ENCODE assay signal across 15 cellular contexts in the genomic region with DNA sequence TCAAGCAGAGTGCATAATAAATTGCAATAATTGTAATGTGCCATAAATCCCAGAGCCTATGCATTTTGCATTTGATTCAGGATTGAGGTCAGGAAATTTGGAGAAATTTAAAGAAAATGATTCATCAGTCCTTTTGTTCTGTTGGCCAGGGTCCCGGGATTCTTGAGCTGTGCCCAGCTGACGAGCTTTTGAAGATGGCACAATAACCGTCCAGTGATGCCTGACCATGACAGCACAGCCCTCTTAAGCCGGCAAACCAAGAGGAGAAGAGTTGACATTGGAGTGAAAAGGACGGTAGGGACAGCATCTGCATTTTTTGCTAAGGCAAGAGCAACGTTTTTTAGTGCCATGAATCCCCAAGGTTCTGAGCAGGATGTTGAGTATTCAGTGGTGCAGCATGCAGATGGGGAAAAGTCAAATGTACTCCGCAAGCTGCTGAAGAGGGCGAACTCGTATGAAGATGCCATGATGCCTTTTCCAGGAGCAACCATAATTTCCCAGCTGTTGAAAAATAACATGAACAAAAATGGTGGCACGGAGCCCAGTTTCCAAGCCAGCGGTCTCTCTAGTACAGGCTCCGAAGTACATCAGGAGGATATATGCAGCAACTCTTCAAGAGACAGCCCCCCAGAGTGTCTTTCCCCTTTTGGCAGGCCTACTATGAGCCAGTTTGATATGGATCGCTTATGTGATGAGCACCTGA. TPM values are rescaled to one million over a fixed set of nuclear protein-coding genes. Genes with fewer than 3 reads are reported as not detected.
A peak's percentile ranks its signal among the peaks of the same experiment; 100 is the strongest.
DNase-seq lines count a peak whose midpoint lies in the region; ATAC-seq, FAIRE-seq and TF ChIP-seq lines count a peak whose summit lies in the region.
"Had no signal": no experiment of that assay in that cellular context is flagged by ENCODE, and none has a peak within 500 bp of the region (broad histone marks: within the 10 kb centered on the region; RNA-seq: fewer than 3 reads in every experiment).

No MANE protein-coding gene starts in this region.

- H3K27me3 ChIP-seq in bronchial epithelial cell (ENCODE audit: control insufficient read depth, insufficient read depth, low read length) (peaks cover 3% of the 10 kb centered on the region), right cardiac atrium (ENCODE audit: control insufficient read depth, insufficient read depth) (no peaks in the 10 kb centered on the region), stomach smooth muscle (ENCODE audit: control insufficient read depth in 1 of 2, insufficient read depth in 2 of 2, low read length in 2 of 2) (peaks cover 5 to 10% of the 10 kb centered on the region in 2 donors), osteoblast (ENCODE audit: insufficient read depth, low read length) (no peaks in the 10 kb centered on the region)

- no peaks in the 10 kb centered on the region for H3K9me3 Mint-ChIP-seq in progenitor cell of endocrine pancreas (ENCODE audit: low read depth)
- H3K9me3 Mint-ChIP-seq: activated CD8-positive, alpha-beta T cell treated with anti-CD3 and anti-CD28 coated beads for 36 hours had no signal

- H3K27me3 Mint-ChIP-seq in progenitor cell of endocrine pancreas, result no peaks in the 10 kb centered on the region

- no peak overlapping the region for H3K27ac Mint-ChIP-seq in progenitor cell of endocrine pancreas
- H3K27ac Mint-ChIP-seq: activated CD8-positive, alpha-beta T cell treated with anti-CD3 and anti-CD28 coated beads for 36 hours had no signal

- 40% methylated on average over 13 of the region's 13 CpGs for WGBS in right cardiac atrium

- H3K4me1 ChIP-seq in right cardiac atrium (ENCODE audit: control insufficient read depth, insufficient read depth, low read length) (peaks cover 2% of the 10 kb centered on the region), stomach smooth muscle (ENCODE audit: control insufficient read depth, insufficient read depth, low read length) (no peaks in the 10 kb centered on the region), osteoblast (ENCODE audit: insufficient read depth, low read length) (no peaks in the 10 kb centered on the region)
- H3K4me1 ChIP-seq: left lung, tibial nerve had no signal

- H2AFZ ChIP-seq in osteoblast (ENCODE audit: low read length), result no peak overlapping the region

- H3K79me2 ChIP-seq in osteoblast (ENCODE audit: insufficient read depth, low read length), result no peaks in the 10 kb centered on the region

- intact Hi-C loops in right cardiac atrium (cut with DNase I), result no loop called here

- ATAC-seq in right cardiac atrium, result peak; percentile 80 to 84
- no peak for ATAC-seq in GM19463 (IDR thresholded peaks at IDR 0.05; ENCODE audit: unreplicated experiment)
- no peak for ATAC-seq in HG02973 (IDR thresholded peaks at IDR 0.05; ENCODE audit: unreplicated experiment)
- ATAC-seq: activated CD8-positive, alpha-beta T cell treated with anti-CD3 and anti-CD28 coated beads for 36 hours; left lung had no signal

- H3K36me3 ChIP-seq in bronchial epithelial cell (ENCODE audit: control insufficient read depth, insufficient read depth, low read length), result no peaks in the 10 kb centered on the region
- no peaks in the 10 kb centered on the region for H3K36me3 ChIP-seq in stomach smooth muscle (ENCODE audit: control insufficient read depth in 2 of 2, insufficient read depth in 2 of 2, low read length in 2 of 2)
- no peaks in the 10 kb centered on the region for H3K36me3 ChIP-seq in osteoblast (ENCODE audit: insufficient read depth, low read length)
- H3K36me3 ChIP-seq: left lung, tibial nerve had no signal

- no peak overlapping the region for H3K4me2 ChIP-seq in osteoblast (ENCODE audit: insufficient read depth, low read length)

- no peak overlapping the region for H3K4me3 Mint-ChIP-seq in progenitor cell of endocrine pancreas (ENCODE audit: low read depth)
- H3K4me3 Mint-ChIP-seq: activated CD8-positive, alpha-beta T cell treated with anti-CD3 and anti-CD28 coated beads for 36 hours had no signal

- no peak overlapping the region for H3K9ac ChIP-seq in stomach smooth muscle (ENCODE audit: low read length in 2 of 2)

- H3K4me3 ChIP-seq in bronchial epithelial cell (ENCODE audit: low read depth, low read length) (no peak overlapping the region), right cardiac atrium (ENCODE audit: low read length) (peak overlapping the region; percentile 35), stomach smooth muscle (ENCODE audit: low read length in 2 of 2) (peak overlapping the region; percentile 5 to 16), osteoblast (ENCODE audit: insufficient read depth, low read length) (no peak overlapping the region)
- H3K4me3 ChIP-seq: left lung, tibial nerve had no signal

- H3K27ac ChIP-seq in right cardiac atrium (ENCODE audit: low read length), result peak overlapping the region; percentile 89
- no peak overlapping the region for H3K27ac ChIP-seq in stomach smooth muscle (ENCODE audit: low read length)
- H3K27ac ChIP-seq in osteoblast (ENCODE audit: low read depth, low read length), result no peak overlapping the region
- H3K27ac ChIP-seq: left lung, tibial nerve had no signal

- no peaks in the 10 kb centered on the region for H4K20me1 ChIP-seq in osteoblast (ENCODE audit: insufficient read depth, low read length)

- H3K9me3 ChIP-seq in right cardiac atrium (ENCODE audit: control insufficient read depth, low read length), result no peaks in the 10 kb centered on the region
- no peaks in the 10 kb centered on the region for H3K9me3 ChIP-seq in stomach smooth muscle (ENCODE audit: control insufficient read depth in 2 of 2, low read length in 2 of 2)
- H3K9me3 ChIP-seq in osteoblast (ENCODE audit: low read depth, low read length), result no peaks in the 10 kb centered on the region
- H3K9me3 ChIP-seq: left lung, tibial nerve had no signal

- H3K36me3 Mint-ChIP-seq in progenitor cell of endocrine pancreas (ENCODE audit: insufficient read depth), result peaks cover 34% of the 10 kb centered on the region

- TF ChIP-seq CTCF in bronchial epithelial cell (IDR thresholded peaks at IDR 0.05; ENCODE audit: insufficient read depth, low read length, severe bottlenecking) (no peak), progenitor cell of endocrine pancreas (IDR thresholded peaks at IDR 0.05; ENCODE audit: unreplicated experiment) (no peak), osteoblast (IDR thresholded peaks at IDR 0.05; ENCODE audit: extremely low read depth, low read depth, low read length) (no peak)

- peak; percentile 88 for FAIRE-seq in bronchial epithelial cell (lab: Jason Lieb, UNC)
- FAIRE-seq: endothelial cell of umbilical vein, RCC 7860 had no signal

- peaks cover 36% of the 10 kb centered on the region for H3K4me1 Mint-ChIP-seq in progenitor cell of endocrine pancreas (ENCODE audit: low read depth)

- DNase-seq in NCI-H1105 (lab: John Stamatoyannopoulos, UW), result peak; percentile 37
- DNase-seq in bronchial epithelial cell (ENCODE audit: low read depth), result no peak
- peak; percentile 34 to 70 (median 60) for DNase-seq in right cardiac atrium
- DNase-seq in progenitor cell of endocrine pancreas (ENCODE audit: low spot score, unreplicated experiment), result no peak
- no peak for DNase-seq in osteoblast (ENCODE audit: insufficient read length, low spot score, missing footprints)
- DNase-seq: activated CD8-positive, alpha-beta T cell treated with anti-CD3 and anti-CD28 coated beads for 36 hours; activated effector memory CD4-positive, alpha-beta T cell treated with anti-CD3 and anti-CD28 coated beads, Interleukin-2, amount 50 U/mL, for 16 hours; left lung had no signal

RNA-seq across cellular contexts. Expression of gene PROX1, which starts 8.7 kb away (rescaled TPM):
- total RNA-seq in bronchial epithelial cell, result under 0.01 TPM in 2 replicates
- 10 to 100 TPM; 63.6 to 98.8 (median 86.5) TPM for total RNA-seq in right cardiac atrium
- 14.6 TPM for polyA plus RNA-seq in right cardiac atrium
- 63.2 and 73.9 TPM in 2 replicates for total RNA-seq in progenitor cell of endocrine pancreas
- total RNA-seq in osteoblast, result under 0.01 TPM in 2 replicates
- total RNA-seq: T-helper 2 cell treated with Interferon-gamma antibody and Interleukin-4, amounts not matched to agents 100 ng/mL and 5 ng/mL, for 36 hours had no signal

Comparison
In these comparisons a context has a peak if more than half of its experiments do, and no peak if none do; other contexts are left out.
1. DNase-seq: peak in NCI-H1105 (single experiment) and right cardiac atrium (3 of 3); none in bronchial epithelial cell (single experiment), progenitor cell of endocrine pancreas (single experiment) and osteoblast (single experiment).
2. H3K4me3 ChIP-seq: peak in right cardiac atrium (single experiment) and stomach smooth muscle (2 of 2); none in bronchial epithelial cell (single experiment) and osteoblast (single experiment).
3. ATAC-seq: peak in right cardiac atrium (2 of 2); none in GM19463 (single experiment) and HG02973 (single experiment).
4. RNA of gene PROX1, which starts 8.7 kb away (total RNA-seq): 63.6 to 98.8 TPM in right cardiac atrium and 63.2 to 73.9 TPM in progenitor cell of endocrine pancreas; under 0.01 TPM in bronchial epithelial cell and under 0.01 TPM in osteoblast; every median in the first group is over 10 times any median in the second.